Comparison of ENCODE assay signal across 8 cellular contexts in the genomic region with DNA sequence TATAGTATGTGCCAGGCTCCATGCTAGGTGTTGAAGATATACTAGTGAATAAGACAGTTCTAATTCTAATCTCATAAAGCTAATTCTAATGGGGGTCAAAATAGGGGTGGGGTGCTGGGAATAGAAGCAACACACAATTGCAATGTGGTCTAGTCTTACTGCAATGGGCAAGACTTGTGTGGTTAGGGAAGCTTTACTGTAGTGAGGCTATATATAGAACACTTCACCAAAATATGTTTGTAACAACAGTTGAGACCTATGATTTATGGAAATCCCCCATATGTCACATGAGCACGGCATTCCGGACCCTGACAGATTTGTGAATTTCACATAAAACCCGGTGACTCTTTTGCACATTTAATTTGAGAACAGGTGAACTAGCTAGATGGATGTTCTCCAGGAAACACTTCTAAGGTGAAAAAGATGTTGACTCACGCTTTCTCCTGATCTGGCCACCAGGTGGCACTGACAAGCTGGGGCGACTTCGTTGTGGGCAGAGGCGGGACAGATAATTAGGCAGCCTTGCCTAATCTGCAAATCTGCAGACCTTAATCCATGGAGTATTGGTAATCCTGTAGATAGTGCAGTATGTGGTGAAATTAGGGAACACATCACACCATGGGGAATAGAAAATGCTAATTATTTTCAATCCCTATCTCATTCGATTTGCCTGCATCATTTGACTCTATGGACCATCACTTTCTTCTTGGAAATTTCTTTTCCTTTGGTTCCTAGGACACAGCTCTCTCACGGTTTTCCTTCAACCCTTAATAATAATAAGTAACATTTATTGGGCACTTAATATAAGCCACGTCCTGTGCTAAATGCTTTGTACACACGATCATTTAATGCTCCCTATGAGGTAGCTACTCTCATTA. TPM values are rescaled to one million over a fixed set of nuclear protein-coding genes. Genes with fewer than 3 reads are reported as not detected.
DNase-seq lines count a peak whose midpoint lies in the region; ATAC-seq, FAIRE-seq and TF ChIP-seq lines count a peak whose summit lies in the region.

No MANE protein-coding gene starts in this region.

- no peaks in the 10 kb centered on the region for H3K79me2 ChIP-seq in trophoblast cell (ENCODE audit: control insufficient read depth, insufficient read depth, low read length, poor library complexity)

- H3K4me3 ChIP-seq in trophoblast cell (ENCODE audit: low read depth, low read length) (no peak overlapping the region), upper lobe of right lung (no peak overlapping the region)

- TF ChIP-seq RAD21 in Ishikawa (IDR thresholded peaks at IDR 0.05; ENCODE audit: low read depth): peak; percentile 85

- no peak overlapping the region for H2BK120ac ChIP-seq in trophoblast cell (ENCODE audit: insufficient read depth, low read length, poor library complexity)

- H3K4ac ChIP-seq in trophoblast cell (ENCODE audit: low read depth, low read length): no peak overlapping the region

- H4K12ac ChIP-seq in trophoblast cell (ENCODE audit: low read depth, low read length): no peak overlapping the region

- H3K14ac ChIP-seq in trophoblast cell (ENCODE audit: low read length): no peak overlapping the region

- no peak overlapping the region for H3K18ac ChIP-seq in trophoblast cell (ENCODE audit: low read length)

- DNase-seq in NCI-H1436 (lab: John Stamatoyannopoulos, UW) (peak; percentile 53), NCI-H1436 treated with DMSO at 0.1 percent for 48 hours (lab: John Stamatoyannopoulos, UW) (no peak), RPMI8226 (peak; percentile 83), frontal cortex (ENCODE audit: low spot score in 2 of 2) (peak; percentile 14 to 55), trophoblast cell (peak; percentile 60 to 85), upper lobe of right lung (peak; percentile 82)
- DNase-seq in activated T-helper 1 cell treated with anti-CD3 and anti-CD28 coated beads, Interleukin-2, amount 50 U/mL, for 16 hours (ENCODE audit: low read depth in 1 of 2, low spot score in 1 of 2): peak; percentile 58 to 60

- no peak overlapping the region for H4K8ac ChIP-seq in trophoblast cell (ENCODE audit: low read depth, low read length)

- peaks cover 0 to 7% of the 10 kb centered on the region in 2 experiments for H3K36me3 ChIP-seq in trophoblast cell (ENCODE audit: control insufficient read depth in 1 of 2, insufficient read depth in 2 of 2, low read length in 2 of 2)
- peaks cover 11% of the 10 kb centered on the region for H3K36me3 ChIP-seq in upper lobe of right lung

- no peak overlapping the region for H3K4me2 ChIP-seq in trophoblast cell (ENCODE audit: low read length)

- TF ChIP-seq CTCF in upper lobe of right lung (IDR thresholded peaks at IDR 0.05): peak; percentile 91

- no peak overlapping the region for H3K23ac ChIP-seq in trophoblast cell (ENCODE audit: low read length)

- H4K91ac ChIP-seq in trophoblast cell (ENCODE audit: low read depth, low read length): no peak overlapping the region

- H3K4me1 ChIP-seq in trophoblast cell (ENCODE audit: control insufficient read depth in 1 of 2, insufficient read depth in 2 of 2, low read length in 2 of 2) (no peaks in the 10 kb centered on the region), upper lobe of right lung (peaks cover 4% of the 10 kb centered on the region)

- intact Hi-C loops in upper lobe of right lung (cut with DNase I): loop anchor here (5.0 kb wide), 3 partner anchors 37 to 162 kb away; a partner anchor contains a TSS

- H2AFZ ChIP-seq in trophoblast cell (ENCODE audit: insufficient read depth, low read length, poor library complexity): no peak overlapping the region

- H3K27me3 ChIP-seq in trophoblast cell (ENCODE audit: insufficient read depth, low read length): no peaks in the 10 kb centered on the region
- peaks cover 4% of the 10 kb centered on the region for H3K27me3 ChIP-seq in upper lobe of right lung

- TF ChIP-seq EP300 in Ishikawa (IDR thresholded peaks at IDR 0.05; ENCODE audit: borderline replicate concordance): no peak

- WGBS in trophoblast cell (ENCODE audit: extremely low coverage, insufficient coverage, insufficient read length): no CpG with 5 or more reads among the region's 11 CpGs

- no peak overlapping the region for H3K27ac ChIP-seq in trophoblast cell (ENCODE audit: low read depth, low read length)
- no peak overlapping the region for H3K27ac ChIP-seq in upper lobe of right lung

- no peaks in the 10 kb centered on the region for H3K79me1 ChIP-seq in trophoblast cell (ENCODE audit: low read length)

- no peak overlapping the region for H3K9ac ChIP-seq in trophoblast cell (ENCODE audit: low read length)

- ATAC-seq in upper lobe of right lung: peak; percentile 86

- H2AK5ac ChIP-seq in trophoblast cell (ENCODE audit: low read length): no peak overlapping the region

- H2BK12ac ChIP-seq in trophoblast cell (ENCODE audit: low read length): no peak overlapping the region

- FAIRE-seq in frontal cortex (lab: Jason Lieb, UNC): no peak

- H3K9me3 ChIP-seq in trophoblast cell (ENCODE audit: insufficient read depth, low read depth, low read length) (no peaks in the 10 kb centered on the region), upper lobe of right lung (no peaks in the 10 kb centered on the region)

- no peak overlapping the region for H2BK5ac ChIP-seq in trophoblast cell (ENCODE audit: low read depth, low read length, poor library complexity)

TF ChIP-seq in Ishikawa, 13 proteins besides CTCF, POLR2A, EP300 and RAD21:
- TF ChIP-seq, protein P1, sequence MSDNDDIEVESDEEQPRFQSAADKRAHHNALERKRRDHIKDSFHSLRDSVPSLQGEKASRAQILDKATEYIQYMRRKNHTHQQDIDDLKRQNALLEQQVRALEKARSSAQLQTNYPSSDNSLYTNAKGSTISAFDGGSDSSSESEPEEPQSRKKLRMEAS (IDR thresholded peaks at IDR 0.05): no peak
- TF ChIP-seq YY1 (IDR thresholded peaks at IDR 0.05; ENCODE audit: low read depth): no peak
- TF ChIP-seq FOXM1 (IDR thresholded peaks at IDR 0.05; ENCODE audit: borderline replicate concordance, low read depth): no peak
- TF ChIP-seq, protein P2, sequence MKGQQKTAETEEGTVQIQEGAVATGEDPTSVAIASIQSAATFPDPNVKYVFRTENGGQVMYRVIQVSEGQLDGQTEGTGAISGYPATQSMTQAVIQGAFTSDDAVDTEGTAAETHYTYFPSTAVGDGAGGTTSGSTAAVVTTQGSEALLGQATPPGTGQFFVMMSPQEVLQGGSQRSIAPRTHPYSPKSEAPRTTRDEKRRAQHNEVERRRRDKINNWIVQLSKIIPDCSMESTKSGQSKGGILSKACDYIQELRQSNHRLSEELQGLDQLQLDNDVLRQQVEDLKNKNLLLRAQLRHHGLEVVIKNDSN (IDR thresholded peaks at IDR 0.05): no peak
- TF ChIP-seq ZBTB7A (IDR thresholded peaks at IDR 0.05; ENCODE audit: low read depth): no peak
- TF ChIP-seq TAF1 (IDR thresholded peaks at IDR 0.05; ENCODE audit: low read depth): no peak
- no peak for TF ChIP-seq TEAD4 (IDR thresholded peaks at IDR 0.05)
- no peak for TF ChIP-seq CREB1 (IDR thresholded peaks at IDR 0.05; ENCODE audit: low read depth)
- no peak for TF ChIP-seq TCF12 (IDR thresholded peaks at IDR 0.05; ENCODE audit: low read depth)
- no peak for TF ChIP-seq NFIC (IDR thresholded peaks at IDR 0.05)
- no peak for TF ChIP-seq CEBPB (IDR thresholded peaks at IDR 0.05)
- TF ChIP-seq EGR1 (IDR thresholded peaks at IDR 0.05): no peak
- TF ChIP-seq, protein P3, sequence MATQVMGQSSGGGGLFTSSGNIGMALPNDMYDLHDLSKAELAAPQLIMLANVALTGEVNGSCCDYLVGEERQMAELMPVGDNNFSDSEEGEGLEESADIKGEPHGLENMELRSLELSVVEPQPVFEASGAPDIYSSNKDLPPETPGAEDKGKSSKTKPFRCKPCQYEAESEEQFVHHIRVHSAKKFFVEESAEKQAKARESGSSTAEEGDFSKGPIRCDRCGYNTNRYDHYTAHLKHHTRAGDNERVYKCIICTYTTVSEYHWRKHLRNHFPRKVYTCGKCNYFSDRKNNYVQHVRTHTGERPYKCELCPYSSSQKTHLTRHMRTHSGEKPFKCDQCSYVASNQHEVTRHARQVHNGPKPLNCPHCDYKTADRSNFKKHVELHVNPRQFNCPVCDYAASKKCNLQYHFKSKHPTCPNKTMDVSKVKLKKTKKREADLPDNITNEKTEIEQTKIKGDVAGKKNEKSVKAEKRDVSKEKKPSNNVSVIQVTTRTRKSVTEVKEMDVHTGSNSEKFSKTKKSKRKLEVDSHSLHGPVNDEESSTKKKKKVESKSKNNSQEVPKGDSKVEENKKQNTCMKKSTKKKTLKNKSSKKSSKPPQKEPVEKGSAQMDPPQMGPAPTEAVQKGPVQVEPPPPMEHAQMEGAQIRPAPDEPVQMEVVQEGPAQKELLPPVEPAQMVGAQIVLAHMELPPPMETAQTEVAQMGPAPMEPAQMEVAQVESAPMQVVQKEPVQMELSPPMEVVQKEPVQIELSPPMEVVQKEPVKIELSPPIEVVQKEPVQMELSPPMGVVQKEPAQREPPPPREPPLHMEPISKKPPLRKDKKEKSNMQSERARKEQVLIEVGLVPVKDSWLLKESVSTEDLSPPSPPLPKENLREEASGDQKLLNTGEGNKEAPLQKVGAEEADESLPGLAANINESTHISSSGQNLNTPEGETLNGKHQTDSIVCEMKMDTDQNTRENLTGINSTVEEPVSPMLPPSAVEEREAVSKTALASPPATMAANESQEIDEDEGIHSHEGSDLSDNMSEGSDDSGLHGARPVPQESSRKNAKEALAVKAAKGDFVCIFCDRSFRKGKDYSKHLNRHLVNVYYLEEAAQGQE (IDR thresholded peaks at IDR 0.05; ENCODE audit: low read depth): no peak
TF ChIP-seq in Ishikawa: peak in this region for 0.

RNA-seq across cellular contexts. Expression of a gene that starts 37.7 kb away (rescaled TPM):
- 0.41 TPM for total RNA-seq in frontal cortex
- 101 and 110 TPM in 2 replicates for polyA plus RNA-seq in trophoblast cell (2013)
- total RNA-seq in upper lobe of right lung: 44.8 TPM

Comparison
In these comparisons a context has a peak if more than half of its experiments do, and no peak if none do; other contexts are left out.
1. RNA of a gene that starts 37.7 kb away (total RNA-seq): 44.8 TPM in upper lobe of right lung (single experiment); 0.41 TPM in frontal cortex (single experiment); every median in the first group is over 10 times any median in the second.